ENCODE assay signal across 8 cellular contexts in genomic region chr2:85755122-85756027, GRCh38. TPM values are rescaled to one million over a fixed set of nuclear protein-coding genes. Genes with fewer than 3 reads are reported as not detected.
DNase-seq lines count a peak whose midpoint lies in the region; ATAC-seq, FAIRE-seq and TF ChIP-seq lines count a peak whose summit lies in the region.

No MANE protein-coding gene starts in this region.

- H2BK120ac ChIP-seq in H1 (replicated peaks; ENCODE audit: low read depth, low read length), result no peak overlapping the region

- no peak overlapping the region for H2AK5ac ChIP-seq in H1 (ENCODE audit: low read depth, low read length)

- no peaks in the 10 kb centered on the region for H3K79me2 ChIP-seq in H1 (ENCODE audit: control insufficient read depth in 1 of 2, insufficient read depth in 2 of 2, low read length in 2 of 2)

- H2AFZ ChIP-seq in H1 (ENCODE audit: low read length), result no peak overlapping the region
- peak overlapping the region; percentile 63 for H2AFZ ChIP-seq in neuron (ENCODE audit: low read depth, low read length)

- H2BK5ac ChIP-seq in H1 (ENCODE audit: low read depth, low read length), result no peak overlapping the region

- no peak overlapping the region for H3K9ac ChIP-seq in H1 (replicated peaks in 1 of 4; ENCODE audit: extremely low read depth in 1 of 4, low read depth in 3 of 4, low read length in 3 of 4)

- H3K14ac ChIP-seq in H1 (ENCODE audit: insufficient read length), result no peak overlapping the region

- H3K27me3 Mint-ChIP-seq in CD14-positive monocyte (ENCODE audit: low read depth in 3 of 3), result peaks cover 53 to 68% (median 58%) of the 10 kb centered on the region in 3 donors

- TF ChIP-seq POLR2A in H1 (IDR thresholded peaks at IDR 0.05; ENCODE audit: control extremely low read depth in 1 of 2, low read depth in 2 of 2, low read length in 2 of 2), result no peak

- no peak overlapping the region for H3K4ac ChIP-seq in H1 (replicated peaks; ENCODE audit: insufficient read length, low read depth, low read length)

- H4K20me1 ChIP-seq in H1 (replicated peaks in 1 of 2; ENCODE audit: control insufficient read depth in 1 of 2, insufficient read depth in 2 of 2, low read length in 2 of 2), result peaks cover 0 to 14% of the 10 kb centered on the region in 2 experiments

- TF ChIP-seq CTCF in CD14-positive monocyte (IDR thresholded peaks at IDR 0.05) (no peak), H1 (IDR thresholded peaks at IDR 0.05; ENCODE audit: control extremely low read depth in 1 of 3, insufficient read depth in 1 of 3, low read depth in 1 of 3, low read length in 3 of 3) (no peak)

- peaks cover 39% of the 10 kb centered on the region for H3K4me1 Mint-ChIP-seq in CD14-positive monocyte

- H3K27me3 ChIP-seq in H1 (replicated peaks in 1 of 4; ENCODE audit: control insufficient read depth in 3 of 4, extremely low read depth in 1 of 4, insufficient read depth in 3 of 4, low read length in 3 of 4) (peaks cover 47 to 70% (median 62%) of the 10 kb centered on the region in 4 experiments), neuron (ENCODE audit: insufficient read depth, low read length) (peaks cover 13% of the 10 kb centered on the region)

- H3K4me3 Mint-ChIP-seq in CD14-positive monocyte, result peak overlapping the region; percentile 92 to 95

- no peak overlapping the region for H2BK12ac ChIP-seq in H1 (ENCODE audit: low read depth, low read length)

- H3K36me3 ChIP-seq in H1 (ENCODE audit: control insufficient read depth in 2 of 4, insufficient read depth in 4 of 4, low read length in 3 of 4), result no peaks in the 10 kb centered on the region
- H3K36me3 ChIP-seq in neuron (ENCODE audit: insufficient read depth, low read length), result no peaks in the 10 kb centered on the region

- H3K79me1 ChIP-seq in H1 (ENCODE audit: low read depth, low read length), result no peaks in the 10 kb centered on the region

- 8% methylated on average over 33 of the region's 33 CpGs; no CpG with 5 or more reads in 1 of the 2 experiments for WGBS in H1 (ENCODE audit: extremely low coverage in 1 of 2, insufficient coverage in 1 of 2, insufficient read length in 1 of 2, insufficient replicate concordance in 2 of 2, low coverage in 1 of 2, low lambda C conversion rate in 2 of 2, missing lambda C conversion rate in 1 of 2), 2 experiments

- H3K23ac ChIP-seq in H1 (ENCODE audit: insufficient read length), result no peak overlapping the region

- H3K4me3 ChIP-seq in H1 (ENCODE audit: extremely low read depth in 1 of 4, insufficient read depth in 2 of 4, low read depth in 3 of 4, low read length in 4 of 4) (peak overlapping the region; percentile 56 to 90 (median 76); a peak in 7 of 8 replicates), neuron (ENCODE audit: low read length) (peak overlapping the region; percentile 60)

- DNase-seq in CD14-positive monocyte (ENCODE audit: low spot score) (no peak), NCI-H2171 (lab: John Stamatoyannopoulos, UW) (peak; percentile 23), H1 (ENCODE audit: low read depth in 1 of 2, low spot score in 2 of 2) (no peak), T1000 (lab: John Stamatoyannopoulos, UW) (no peak), SHP77 (lab: John Stamatoyannopoulos, UW) (no peak), iPS-NIHi7 (ENCODE audit: extremely low spot score) (no peak)

- POLR2A ChIA-PET in H1 (lab: Charles Lee; ENCODE audit: partially characterized antibody), result interaction anchor here (2.4 kb wide), 1 partner anchor 10 kb away, joined by 17 read pairs; no protein-coding TSS in a partner anchor

- peaks cover 18% of the 10 kb centered on the region for H3K23me2 ChIP-seq in H1 (ENCODE audit: low read depth, low read length)

- TF ChIP-seq RAD21 in H1 (IDR thresholded peaks at IDR 0.05 in 1 of 2, conservative IDR thresholded peaks at IDR 0.05 in 1 of 2; ENCODE audit: low read depth in 2 of 2, low read length in 2 of 2), result no peak

- H3K4me2 ChIP-seq in H1 (ENCODE audit: insufficient read depth in 1 of 2, low read depth in 2 of 2, low read length in 2 of 2), result peak overlapping the region; percentile 88 to 95

- no peaks in the 10 kb centered on the region for H3K9me3 ChIP-seq in H1 (ENCODE audit: insufficient read depth in 2 of 2, low read depth in 1 of 2, low read length in 1 of 2)
- no peaks in the 10 kb centered on the region for H3K9me3 ChIP-seq in neuron (ENCODE audit: low read length)

- peaks cover 0 to 10% (median 8%) of the 10 kb centered on the region in 4 experiments; a peak in 5 of 7 replicates for H3K4me1 ChIP-seq in H1 (replicated peaks in 1 of 4; ENCODE audit: control insufficient read depth in 3 of 4, insufficient read depth in 4 of 4, low read length in 3 of 4)
- H3K4me1 ChIP-seq in neuron (ENCODE audit: insufficient read depth, low read length), result peaks cover 19% of the 10 kb centered on the region

- H4K8ac ChIP-seq in H1 (ENCODE audit: extremely low read depth, insufficient read depth, low read length), result no peak overlapping the region

- H3K18ac ChIP-seq in H1 (ENCODE audit: extremely low read depth, low read length), result peak overlapping the region; percentile 32

- CTCF ChIA-PET in H1 (lab: Charles Lee; ENCODE audit: partially characterized antibody), result interaction anchor here (0.7 to 47.8 kb wide), 5 partner anchors 1 to 295 kb away, joined by 3 to 986 read pairs (median 4); partner anchors contain the start of gene ATOH8

- no peak for TF ChIP-seq EP300 in H1 (IDR thresholded peaks at IDR 0.05; ENCODE audit: borderline replicate concordance in 1 of 2, low read depth in 2 of 2, low read length in 2 of 2)

- H2BK20ac ChIP-seq in H1 (ENCODE audit: low read length), result no peak overlapping the region

- peak overlapping the region in 2 of 7 donors; percentile 10 to 54 for H3K27ac Mint-ChIP-seq in CD14-positive monocyte

- peaks cover 0 to 33% (median 2%) of the 10 kb centered on the region in 7 donors for H3K9me3 Mint-ChIP-seq in CD14-positive monocyte

- no peak overlapping the region for H4K91ac ChIP-seq in H1 (replicated peaks; ENCODE audit: insufficient read length, low read length)

- no peak overlapping the region for H3K27ac ChIP-seq in H1 (ENCODE audit: low read depth, low read length)

- H2BK15ac ChIP-seq in H1 (ENCODE audit: low read length), result no peak overlapping the region

- ATAC-seq in HG03432 (IDR thresholded peaks at IDR 0.05; ENCODE audit: unreplicated experiment), result no peak

- no peak overlapping the region for H3K56ac ChIP-seq in H1 (replicated peaks; ENCODE audit: insufficient read length, low read depth, low read length)

- intact Hi-C loops in CD14-positive monocyte (cut with micrococcal nuclease), result no loop called here

- no peak for FAIRE-seq in H1 (lab: Jason Lieb, UNC)

- peaks cover 10 to 12% of the 10 kb centered on the region in 2 donors for H3K36me3 Mint-ChIP-seq in CD14-positive monocyte

- no peak overlapping the region for H4K5ac ChIP-seq in H1 (ENCODE audit: insufficient read length, low read depth, low read length)

TF ChIP-seq in H1, 55 proteins besides CTCF, POLR2A, EP300 and RAD21:
- TF ChIP-seq SP2 (IDR thresholded peaks at IDR 0.05; ENCODE audit: low read length) (no peak), SP4 (IDR thresholded peaks at IDR 0.05; ENCODE audit: low read length) (no peak), RNF2 (IDR thresholded peaks at IDR 0.05; ENCODE audit: borderline replicate concordance, low read depth, low read length, missing control alignments, poor library complexity, severe bottlenecking) (peak; percentile 4), EZH2 (IDR thresholded peaks at IDR 0.05; ENCODE audit: low read depth, low read length, severe bottlenecking) (peak; percentile 70), NRF1 (IDR thresholded peaks at IDR 0.05; ENCODE audit: low read depth, low read length) (no peak), SUZ12 (IDR thresholded peaks at IDR 0.05; ENCODE audit: low read length) (peak; percentile 73)

RNA-seq across cellular contexts. Expression of gene ATOH8, which starts 1.6 kb away (rescaled TPM):
- polyA plus RNA-seq in CD14-positive monocyte (1 to 10 TPM; 2.0 to 2.1 TPM), H1 (2011; rRNA removed) (0.53 and 0.74 TPM in 2 replicates)
- total RNA-seq in H1 (2021; fragmentation: NEBNext Ultra II Directional; extraction: Animal tissue kit (Norgen Biotek cat#: 25700)), result 0.50 and 0.54 TPM in 2 replicates
- polyA plus RNA-seq in H1 (2011; cell fraction: cytosol; rRNA removed), result 0.74 TPM
- polyA plus RNA-seq in H1 (2011; cell fraction: nucleus; rRNA removed), result 0.93 TPM
- 0.66 to 0.90 TPM (median 0.79 TPM) in 4 replicates for polyA plus RNA-seq in H1 (2012, experiment 1 of 2)
- polyA plus RNA-seq in H1 (2012, experiment 2 of 2), result 0.98 TPM
- 0.30 TPM for polyA plus RNA-seq in H1 (2013, experiment 1 of 2)
- 0.31 TPM for polyA plus RNA-seq in H1 (2013, experiment 2 of 2)
- 0.29 and 0.57 TPM in 2 replicates for polyA minus RNA-seq in H1 (2011; rRNA and poly(A)+ RNA removed)
- 1.2 TPM for polyA minus RNA-seq in H1 (2011; cell fraction: cytosol; rRNA and poly(A)+ RNA removed)
- polyA minus RNA-seq in H1 (2011; cell fraction: nucleus; rRNA and poly(A)+ RNA removed), result 0.50 TPM
